21 cellular contexts compared by ENCODE assay signal in genomic region chr12:49733219-49734017, GRCh38. TPM values are rescaled to one million over a fixed set of nuclear protein-coding genes. Genes with fewer than 3 reads are reported as not detected.
DNase-seq lines count a peak whose midpoint lies in the region; ATAC-seq, FAIRE-seq and TF ChIP-seq lines count a peak whose summit lies in the region.
"Had no signal": no experiment of that assay in that cellular context is flagged by ENCODE, and none has a peak within 500 bp of the region (broad histone marks: within the 10 kb centered on the region; RNA-seq: fewer than 3 reads in every experiment).

No MANE protein-coding gene starts in this region.

- H2BK12ac ChIP-seq in H1 (ENCODE audit: low read depth, low read length): no peak overlapping the region

- H2BK120ac ChIP-seq in H1 (replicated peaks; ENCODE audit: low read depth, low read length): no peak overlapping the region

- no peak for FAIRE-seq in H1 (lab: Jason Lieb, UNC)
- FAIRE-seq: GM18507 had no signal

- H2BK20ac ChIP-seq in H1 (ENCODE audit: low read length): no peak overlapping the region

- H4K8ac ChIP-seq in H1 (ENCODE audit: extremely low read depth, insufficient read depth, low read length): no peak overlapping the region

- no peak overlapping the region for H2BK5ac ChIP-seq in H1 (ENCODE audit: low read depth, low read length)

- H3K36me3 ChIP-seq in OCI-LY3 (replicated peaks; ENCODE audit: low read depth, low read length) (no peaks in the 10 kb centered on the region), H1 (ENCODE audit: control insufficient read depth in 2 of 4, insufficient read depth in 4 of 4, low read length in 3 of 4) (no peaks in the 10 kb centered on the region), tibial artery (no peaks in the 10 kb centered on the region)

- no peak overlapping the region for H4K91ac ChIP-seq in H1 (replicated peaks; ENCODE audit: insufficient read length, low read length)

- H3K4ac ChIP-seq in H1 (replicated peaks; ENCODE audit: insufficient read length, low read depth, low read length): no peak overlapping the region

- in situ Hi-C loops in ACHN (cut with HindIII; ENCODE audit: low pct_ligation_motif_present, low pct_unique_long_range_greater_than_20kb, low sequenced_read_pairs): no loop called here

- H3K4me1 ChIP-seq in OCI-LY3 (ENCODE audit: low read length): no peaks in the 10 kb centered on the region
- no peaks in the 10 kb centered on the region for H3K4me1 ChIP-seq in H1 (replicated peaks in 1 of 4; ENCODE audit: control insufficient read depth in 3 of 4, insufficient read depth in 4 of 4, low read length in 3 of 4)
- H3K4me1 ChIP-seq in tibial artery: no peaks in the 10 kb centered on the region

- H4K20me1 ChIP-seq in OCI-LY3 (ENCODE audit: insufficient read depth, low read length): no peaks in the 10 kb centered on the region
- H4K20me1 ChIP-seq in H1 (replicated peaks in 1 of 2; ENCODE audit: control insufficient read depth in 1 of 2, insufficient read depth in 2 of 2, low read length in 2 of 2): no peaks in the 10 kb centered on the region

- 80% methylated on average over 9 of the region's 10 CpGs; no CpG with 5 or more reads in 1 of the 2 experiments for WGBS in H1 (ENCODE audit: extremely low coverage in 1 of 2, insufficient coverage in 1 of 2, insufficient read length in 1 of 2, insufficient replicate concordance in 2 of 2, low coverage in 1 of 2, low lambda C conversion rate in 2 of 2, missing lambda C conversion rate in 1 of 2), 2 experiments

- H3K27ac ChIP-seq in OCI-LY3 (ENCODE audit: low read length) (no peak overlapping the region), H1 (ENCODE audit: low read depth, low read length) (no peak overlapping the region), tibial artery (no peak overlapping the region)
- H3K27ac ChIP-seq: C4-2B had no signal

- H3K18ac ChIP-seq in H1 (ENCODE audit: extremely low read depth, low read length): no peak overlapping the region

- H2AK5ac ChIP-seq in H1 (ENCODE audit: low read depth, low read length): no peak overlapping the region

- no peak overlapping the region for H3K14ac ChIP-seq in H1 (ENCODE audit: insufficient read length)

- TF ChIP-seq CTCF in OCI-LY3 (IDR thresholded peaks at IDR 0.05; ENCODE audit: low read depth, low read length) (peak; percentile 15; the same call in 1 of the 2 replicates), H1 (IDR thresholded peaks at IDR 0.05; ENCODE audit: control extremely low read depth in 1 of 3, insufficient read depth in 1 of 3, low read depth in 1 of 3, low read length in 3 of 3) (peak; percentile 41 to 55 (median 49)), retinal pigment epithelial cell (conservative IDR thresholded peaks at IDR 0.05; ENCODE audit: low read depth, low read length) (peak; percentile 18), tibial artery (IDR thresholded peaks at IDR 0.05) (no peak)

- H4K5ac ChIP-seq in H1 (ENCODE audit: insufficient read length, low read depth, low read length): no peak overlapping the region

- H3K9ac ChIP-seq in OCI-LY3 (ENCODE audit: low read length): no peak overlapping the region
- H3K9ac ChIP-seq in H1 (replicated peaks in 1 of 4; ENCODE audit: extremely low read depth in 1 of 4, low read depth in 3 of 4, low read length in 3 of 4): no peak overlapping the region

- CTCF ChIA-PET in H1 (lab: Charles Lee; ENCODE audit: partially characterized antibody): interaction anchor here (0.7 to 1.7 kb wide), 8 partner anchors 11 to 96 kb away, joined by 3 to 8 read pairs (median 3); no protein-coding TSS in a partner anchor

- H3K23me2 ChIP-seq in H1 (ENCODE audit: low read depth, low read length): no peaks in the 10 kb centered on the region

- TF ChIP-seq RAD21 in H1 (IDR thresholded peaks at IDR 0.05 in 1 of 2, conservative IDR thresholded peaks at IDR 0.05 in 1 of 2; ENCODE audit: low read depth in 2 of 2, low read length in 2 of 2): peak; percentile 21 to 45; a peak in 3 of 4 replicates

- POLR2A ChIA-PET in H1 (lab: Charles Lee; ENCODE audit: partially characterized antibody): interaction anchor here (1.0 kb wide), 1 partner anchor 92 kb away, joined by 4 read pairs; no protein-coding TSS in a partner anchor

- no peak overlapping the region for H2BK15ac ChIP-seq in H1 (ENCODE audit: low read length)

- no peaks in the 10 kb centered on the region for H3K79me2 ChIP-seq in OCI-LY3 (ENCODE audit: low read length)
- H3K79me2 ChIP-seq in H1 (ENCODE audit: control insufficient read depth in 1 of 2, insufficient read depth in 2 of 2, low read length in 2 of 2): no peaks in the 10 kb centered on the region

- H3K23ac ChIP-seq in H1 (ENCODE audit: insufficient read length): no peak overlapping the region

- ATAC-seq in GM18502 (IDR thresholded peaks at IDR 0.05; ENCODE audit: poor library complexity, unreplicated experiment): no peak
- ATAC-seq: Panc1 had no signal

- no peaks in the 10 kb centered on the region for H3K9me3 ChIP-seq in OCI-LY3 (ENCODE audit: insufficient read depth, low read length)
- peaks cover 3% of the 10 kb centered on the region in 2 experiments; a peak in 1 of 4 replicates for H3K9me3 ChIP-seq in H1 (ENCODE audit: insufficient read depth in 2 of 2, low read depth in 1 of 2, low read length in 1 of 2)
- no peaks in the 10 kb centered on the region for H3K9me3 ChIP-seq in tibial artery

- TF ChIP-seq EP300 in H1 (IDR thresholded peaks at IDR 0.05; ENCODE audit: borderline replicate concordance in 1 of 2, low read depth in 2 of 2, low read length in 2 of 2): no peak

- H3K4me2 ChIP-seq in OCI-LY3 (ENCODE audit: low read length): no peak overlapping the region
- no peak overlapping the region for H3K4me2 ChIP-seq in H1 (ENCODE audit: insufficient read depth in 1 of 2, low read depth in 2 of 2, low read length in 2 of 2)

- DNase-seq in NCI-H82 (lab: John Stamatoyannopoulos, UW): peak; percentile 41
- DNase-seq in NCI-H82 treated with DMSO at 0.1 percent for 48 hours (lab: John Stamatoyannopoulos, UW; ENCODE audit: unreplicated experiment): no peak
- DNase-seq in H1 (ENCODE audit: low read depth in 1 of 2, low spot score in 2 of 2): peak in 1 of 2 experiments; percentile 53
- no peak for DNase-seq in retinal pigment epithelial cell (ENCODE audit: low read depth)
- no peak for DNase-seq in tibial artery
- DNase-seq in ACHN: no peak
- DNase-seq: 8988T; COR-L47; HCEC 1CT; KBM-7; NCI-H1048; NCI-H146; NCI-H2227 treated with DMSO at 0.1 percent for 48 hours; NCI-H526; NK-92 treated with Interleukin-12 subunit alpha and Interleukin-12 subunit beta, amount 100 ng/mL, for 24 hours; Right ventricle myocardium superior had no signal

- H3K56ac ChIP-seq in H1 (replicated peaks; ENCODE audit: insufficient read length, low read depth, low read length): no peak overlapping the region

- no peaks in the 10 kb centered on the region for H3K79me1 ChIP-seq in H1 (ENCODE audit: low read depth, low read length)

- TF ChIP-seq POLR2A in H1 (IDR thresholded peaks at IDR 0.05; ENCODE audit: control extremely low read depth in 1 of 2, low read depth in 2 of 2, low read length in 2 of 2): no peak

- H3K27me3 ChIP-seq in OCI-LY3 (ENCODE audit: low read depth, low read length) (no peaks in the 10 kb centered on the region), H1 (replicated peaks in 1 of 4; ENCODE audit: control insufficient read depth in 3 of 4, extremely low read depth in 1 of 4, insufficient read depth in 3 of 4, low read length in 3 of 4) (no peaks in the 10 kb centered on the region), tibial artery (no peaks in the 10 kb centered on the region)

- no peak overlapping the region for H2AFZ ChIP-seq in OCI-LY3 (ENCODE audit: low read depth, low read length)
- no peak overlapping the region for H2AFZ ChIP-seq in H1 (ENCODE audit: low read length)

- H3K4me3 ChIP-seq in OCI-LY3 (ENCODE audit: low read length) (no peak overlapping the region), H1 (ENCODE audit: extremely low read depth in 1 of 4, insufficient read depth in 2 of 4, low read depth in 3 of 4, low read length in 4 of 4) (no peak overlapping the region), retinal pigment epithelial cell (ENCODE audit: low read length) (no peak overlapping the region), tibial artery (no peak overlapping the region)

- intact Hi-C loops in tibial artery (cut with DNase I; ENCODE audit: low total_unique reads): no loop called here

TF ChIP-seq in H1, 55 proteins besides CTCF, POLR2A, EP300 and RAD21 (continues in another document):
- TF ChIP-seq GTF2F1 (IDR thresholded peaks at IDR 0.05; ENCODE audit: borderline replicate concordance, low read depth, low read length) (no peak), SIX5 (IDR thresholded peaks at IDR 0.05; ENCODE audit: low read depth, low read length) (no peak), HDAC2 (IDR thresholded peaks at IDR 0.05; ENCODE audit: borderline replicate concordance in 1 of 2, low read depth in 2 of 2, low read length in 2 of 2) (no peak), USF2 (IDR thresholded peaks at IDR 0.05; ENCODE audit: low read length) (no peak), BCL11A (IDR thresholded peaks at IDR 0.05; ENCODE audit: low read depth in 2 of 2, low read length in 2 of 2) (no peak)

RNA-seq across cellular contexts. Expression of gene TMBIM6, which starts 7.9 kb away (rescaled TPM):
- 413 and 423 TPM in 2 replicates for total RNA-seq in H1 (2021; fragmentation: NEBNext Ultra II Directional; extraction: Animal tissue kit (Norgen Biotek cat#: 25700))
- 417 and 556 TPM in 2 replicates for polyA plus RNA-seq in H1 (2011; rRNA removed)
- 336 TPM for polyA plus RNA-seq in H1 (2011; cell fraction: cytosol; rRNA removed)
- 245 TPM for polyA plus RNA-seq in H1 (2011; cell fraction: nucleus; rRNA removed)
- polyA plus RNA-seq in H1 (2012, experiment 1 of 2): 316 to 392 TPM (median 338 TPM) in 4 replicates
- polyA plus RNA-seq in H1 (2012, experiment 2 of 2): 298 TPM
- polyA plus RNA-seq in H1 (2013, experiment 1 of 2): 745 TPM
- polyA plus RNA-seq in H1 (2013, experiment 2 of 2): 748 TPM
- 292 and 323 TPM in 2 replicates for polyA minus RNA-seq in H1 (2011; rRNA and poly(A)+ RNA removed)
- polyA minus RNA-seq in H1 (2011; cell fraction: cytosol; rRNA and poly(A)+ RNA removed): 136 TPM
- polyA minus RNA-seq in H1 (2011; cell fraction: nucleus; rRNA and poly(A)+ RNA removed): 134 TPM

RNA-seq across cellular contexts. Expression of gene FMNL3, which starts 26.2 kb away (rescaled TPM):
- total RNA-seq in H1 (2021; fragmentation: NEBNext Ultra II Directional; extraction: Animal tissue kit (Norgen Biotek cat#: 25700)): 27.6 and 29.0 TPM in 2 replicates
- 8.6 and 11.4 TPM in 2 replicates for polyA plus RNA-seq in H1 (2011; rRNA removed)
- 10.6 TPM for polyA plus RNA-seq in H1 (2011; cell fraction: cytosol; rRNA removed)
- 32.8 TPM for polyA plus RNA-seq in H1 (2011; cell fraction: nucleus; rRNA removed)
- polyA plus RNA-seq in H1 (2012, experiment 1 of 2): 12.5 to 15.2 TPM (median 14.4 TPM) in 4 replicates
- polyA plus RNA-seq in H1 (2012, experiment 2 of 2): 9.2 TPM
- polyA plus RNA-seq in H1 (2013, experiment 1 of 2): 9.3 TPM
- polyA plus RNA-seq in H1 (2013, experiment 2 of 2): 9.3 TPM
- 27.3 and 32.4 TPM in 2 replicates for polyA minus RNA-seq in H1 (2011; rRNA and poly(A)+ RNA removed)
- 17.9 TPM for polyA minus RNA-seq in H1 (2011; cell fraction: cytosol; rRNA and poly(A)+ RNA removed)
- 23.5 TPM for polyA minus RNA-seq in H1 (2011; cell fraction: nucleus; rRNA and poly(A)+ RNA removed)

Comparison
In these comparisons a context has a peak if more than half of its experiments do, and no peak if none do; other contexts are left out.
1. CTCF ChIP-seq: peak in OCI-LY3 (single experiment), H1 (3 of 3) and retinal pigment epithelial cell (single experiment); none in tibial artery (0 of 2).